19 cellular contexts compared by ENCODE assay signal in genomic region chr1:235014756-235015155, GRCh38.
DNase-seq lines count a peak whose midpoint lies in the region; ATAC-seq and FAIRE-seq lines count a peak whose summit lies in the region.
"Had no signal": no experiment of that assay in that cellular context is flagged by ENCODE, and none has a peak within 500 bp of the region (broad histone marks: within the 10 kb centered on the region; RNA-seq: fewer than 3 reads in every experiment).

No MANE protein-coding gene starts in this region.

- POLR2A ChIA-PET in activated CD4-positive, alpha-beta memory T cell treated with anti-CD3 and anti-CD28 coated beads, Interleukin-2, amount 10 ng/mL, durations not matched to agents 7 days and 5 days (lab: Charles Lee) = no interaction called here

- ATAC-seq in left lobe of liver = no peak
- ATAC-seq in stimulated activated memory B cell treated with anti-CD40 and anti-IgM and Interleukin-4, amounts not matched to agents 10 μg/mL and 1 μg/mL and 100 μg/mL, for 72 hours = no peak
- ATAC-seq in HG03571 (IDR thresholded peaks at IDR 0.05; ENCODE audit: unreplicated experiment) = no peak
- ATAC-seq in GM19395 (IDR thresholded peaks at IDR 0.05; ENCODE audit: unreplicated experiment) = no peak
- ATAC-seq: PC-3, upper lobe of right lung had no signal

- intact Hi-C loops in activated CD4-positive, alpha-beta T cell treated with anti-CD3 and anti-CD28 coated beads, Interleukin-2, amount 10 ng/mL, durations not matched to agents 24 days and 14 days (cut with micrococcal nuclease) = loop anchor here (1.0 to 10.0 kb wide), 5 partner anchors 34 to 310 kb away; partner anchors contain the start of genes ARID4B and GGPS1

- peaks cover 5% of the 10 kb centered on the region for H3K27me3 Mint-ChIP-seq in activated CD4-positive, alpha-beta T cell treated with anti-CD3 and anti-CD28 coated beads, Interleukin-2, amount 10 ng/mL, durations not matched to agents 24 days and 14 days
- H3K27me3 Mint-ChIP-seq in activated CD4-positive, alpha-beta memory T cell treated with anti-CD3 and anti-CD28 coated beads, Interleukin-2, amount 10 ng/mL, durations not matched to agents 7 days and 5 days = peaks cover 2% of the 10 kb centered on the region
- no peaks in the 10 kb centered on the region for H3K27me3 Mint-ChIP-seq in stimulated activated memory B cell treated with anti-CD40 and anti-IgM and Interleukin-4, amounts not matched to agents 10 μg/mL and 1 μg/mL and 100 μg/mL, for 72 hours

- peak overlapping the region; percentile 98 for H3K27ac Mint-ChIP-seq in activated CD4-positive, alpha-beta T cell treated with anti-CD3 and anti-CD28 coated beads, Interleukin-2, amount 10 ng/mL, durations not matched to agents 24 days and 14 days
- peak overlapping the region; percentile 78 for H3K27ac Mint-ChIP-seq in activated CD4-positive, alpha-beta memory T cell treated with anti-CD3 and anti-CD28 coated beads, Interleukin-2, amount 10 ng/mL, durations not matched to agents 7 days and 5 days
- H3K27ac Mint-ChIP-seq in stimulated activated memory B cell treated with anti-CD40 and anti-IgM and Interleukin-4, amounts not matched to agents 10 μg/mL and 1 μg/mL and 100 μg/mL, for 72 hours = peak overlapping the region; percentile 99

- peaks cover 19% of the 10 kb centered on the region for H3K9me3 Mint-ChIP-seq in activated CD4-positive, alpha-beta T cell treated with anti-CD3 and anti-CD28 coated beads, Interleukin-2, amount 10 ng/mL, durations not matched to agents 24 days and 14 days
- H3K9me3 Mint-ChIP-seq in activated CD4-positive, alpha-beta memory T cell treated with anti-CD3 and anti-CD28 coated beads, Interleukin-2, amount 10 ng/mL, durations not matched to agents 7 days and 5 days = peaks cover 12% of the 10 kb centered on the region
- no peaks in the 10 kb centered on the region for H3K9me3 Mint-ChIP-seq in stimulated activated memory B cell treated with anti-CD40 and anti-IgM and Interleukin-4, amounts not matched to agents 10 μg/mL and 1 μg/mL and 100 μg/mL, for 72 hours

- no peak overlapping the region for H3K4me3 Mint-ChIP-seq in activated CD4-positive, alpha-beta T cell treated with anti-CD3 and anti-CD28 coated beads, Interleukin-2, amount 10 ng/mL, durations not matched to agents 24 days and 14 days
- no peak overlapping the region for H3K4me3 Mint-ChIP-seq in activated CD4-positive, alpha-beta memory T cell treated with anti-CD3 and anti-CD28 coated beads, Interleukin-2, amount 10 ng/mL, durations not matched to agents 7 days and 5 days
- H3K4me3 Mint-ChIP-seq in stimulated activated memory B cell treated with anti-CD40 and anti-IgM and Interleukin-4, amounts not matched to agents 10 μg/mL and 1 μg/mL and 100 μg/mL, for 72 hours = no peak overlapping the region

- CTCF ChIA-PET in activated CD4-positive, alpha-beta memory T cell treated with anti-CD3 and anti-CD28 coated beads, Interleukin-2, amount 10 ng/mL, durations not matched to agents 7 days and 5 days (lab: Charles Lee) = no interaction called here

- no peak for DNase-seq in activated CD4-positive, alpha-beta T cell treated with anti-CD3 and anti-CD28 coated beads, Interleukin-2, amount 10 ng/mL, durations not matched to agents 24 days and 14 days
- no peak for DNase-seq in activated CD4-positive, alpha-beta T cell treated with anti-CD3 and anti-CD28 coated beads for 4 hours
- DNase-seq in activated CD4-positive, alpha-beta memory T cell treated with anti-CD3 and anti-CD28 coated beads, Interleukin-2, amount 10 ng/mL, durations not matched to agents 7 days and 5 days = peak; percentile 4
- DNase-seq in left lobe of liver (ENCODE audit: low spot score) (peak; percentile 18), frontal cortex (ENCODE audit: low spot score in 2 of 2) (no peak)
- DNase-seq: effector CD8-positive, alpha-beta T cell; kidney; mesendoderm; NCI-H2081; NCI-H526 treated with DMSO at 0.1 percent for 48 hours; PC-3; small intestine; stimulated activated CD4-positive, alpha-beta T cell treated with anti-CD3 and anti-CD28 coated beads, Interleukin-4, amount 100 ng/mL, for 4 hours; upper lobe of right lung had no signal

- FAIRE-seq in frontal cortex (lab: Jason Lieb, UNC) = no peak
- FAIRE-seq: A204.1, kidney, small intestine, TTC549 had no signal

- peaks cover 85% of the 10 kb centered on the region for H3K4me1 Mint-ChIP-seq in activated CD4-positive, alpha-beta T cell treated with anti-CD3 and anti-CD28 coated beads, Interleukin-2, amount 10 ng/mL, durations not matched to agents 24 days and 14 days
- peaks cover 81% of the 10 kb centered on the region for H3K4me1 Mint-ChIP-seq in activated CD4-positive, alpha-beta memory T cell treated with anti-CD3 and anti-CD28 coated beads, Interleukin-2, amount 10 ng/mL, durations not matched to agents 7 days and 5 days
- H3K4me1 Mint-ChIP-seq in stimulated activated memory B cell treated with anti-CD40 and anti-IgM and Interleukin-4, amounts not matched to agents 10 μg/mL and 1 μg/mL and 100 μg/mL, for 72 hours = peaks cover 100% of the 10 kb centered on the region

- H3K36me3 Mint-ChIP-seq in activated CD4-positive, alpha-beta T cell treated with anti-CD3 and anti-CD28 coated beads, Interleukin-2, amount 10 ng/mL, durations not matched to agents 24 days and 14 days (ENCODE audit: low read depth) = peaks cover 31% of the 10 kb centered on the region
- peaks cover 25% of the 10 kb centered on the region for H3K36me3 Mint-ChIP-seq in activated CD4-positive, alpha-beta memory T cell treated with anti-CD3 and anti-CD28 coated beads, Interleukin-2, amount 10 ng/mL, durations not matched to agents 7 days and 5 days (ENCODE audit: low read depth)
- peaks cover 3% of the 10 kb centered on the region for H3K36me3 Mint-ChIP-seq in stimulated activated memory B cell treated with anti-CD40 and anti-IgM and Interleukin-4, amounts not matched to agents 10 μg/mL and 1 μg/mL and 100 μg/mL, for 72 hours

Comparison
In these comparisons a context has a peak if more than half of its experiments do, and no peak if none do; other contexts are left out.
1. DNase-seq: peak in activated CD4-positive, alpha-beta memory T cell treated with anti-CD3 and anti-CD28 coated beads, Interleukin-2, amount 10 ng/mL, durations not matched to agents 7 days and 5 days (single experiment) and left lobe of liver (single experiment); none in activated CD4-positive, alpha-beta T cell treated with anti-CD3 and anti-CD28 coated beads, Interleukin-2, amount 10 ng/mL, durations not matched to agents 24 days and 14 days (single experiment), activated CD4-positive, alpha-beta T cell treated with anti-CD3 and anti-CD28 coated beads for 4 hours (0 of 2) and frontal cortex (0 of 2).
2. Peak in every context shown above with its lines, with median percentiles within 50 percentile points of each other: H3K27ac Mint-ChIP-seq.